30 cellular contexts compared by ENCODE assay signal in the genomic region with DNA sequence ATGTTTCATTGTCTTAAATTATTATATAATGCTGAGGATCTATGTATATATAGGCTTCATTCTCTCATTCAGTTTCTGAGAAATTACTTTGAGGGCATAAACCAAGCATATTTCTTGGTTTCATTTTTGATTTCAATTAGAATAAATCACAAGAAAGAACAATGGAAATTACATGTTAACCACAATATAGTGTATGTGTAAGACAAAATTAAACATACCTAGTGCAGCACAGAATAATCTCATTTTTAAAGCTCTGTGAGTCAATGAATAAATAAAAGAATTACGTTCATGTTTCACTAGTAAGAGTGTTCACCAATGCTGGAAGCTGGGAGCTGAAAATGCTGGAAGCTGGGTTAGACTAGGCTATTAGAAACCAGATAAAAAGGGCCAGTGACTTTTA.
A peak's percentile ranks its signal among the peaks of the same experiment; 100 is the strongest.
DNase-seq lines count a peak whose midpoint lies in the region; ATAC-seq lines count a peak whose summit lies in the region.
"Had no signal": no experiment of that assay in that cellular context is flagged by ENCODE, and none has a peak within 500 bp of the region (broad histone marks: within the 10 kb centered on the region; RNA-seq: fewer than 3 reads in every experiment).

No MANE protein-coding gene starts in this region.

- no peak for DNase-seq in activated naive CD4-positive, alpha-beta T cell treated with anti-CD3 and anti-CD28 coated beads for 36 hours
- no peak for DNase-seq in T-helper 17 cell
- no peak for DNase-seq in effector memory CD8-positive, alpha-beta T cell
- DNase-seq in LoVo (ENCODE audit: low spot score) = no peak
- DNase-seq in HPDE6-E6E7 (ENCODE audit: extremely low spot score) = no peak
- no peak for DNase-seq in SK-N-DZ (ENCODE audit: low spot score)
- DNase-seq: activated CD4-positive, alpha-beta T cell treated with anti-CD3 and anti-CD28 coated beads, Interleukin-2, amount 50 U/mL, for 4 hours; activated CD8-positive, alpha-beta memory T cell treated with anti-CD3 and anti-CD28 coated beads, Interleukin-2, amount 50 U/mL, for 4 hours; activated gamma-delta T cell; amniotic stem cell; DMS153; dorsolateral prefrontal cortex; foreskin melanocyte; H9; lower lobe of right lung; midbrain; naive B cell; NCI-H446; NCI-H748 treated with DMSO at 0.1 percent for 48 hours; right lobe of liver; RPMI8226; SJCRH30; spleen; stimulated activated CD8-positive, alpha-beta memory T cell treated with anti-CD3 and anti-CD28 coated beads, Interleukin-4, amount 100 ng/mL, for 48 hours; tibial artery; WERI-Rb-1 had no signal

- no peak for ATAC-seq in T-helper 17 cell
- peak; percentile 31 for ATAC-seq in effector memory CD8-positive, alpha-beta T cell (replicated peaks)
- ATAC-seq: lower lobe of right lung, right lobe of liver had no signal

- H3K4me1 Mint-ChIP-seq in activated naive CD4-positive, alpha-beta T cell treated with anti-CD3 and anti-CD28 coated beads, Interleukin-2, amount 50 U/mL, for 24 hours = peaks cover 34% of the 10 kb centered on the region
- H3K4me1 Mint-ChIP-seq in activated naive CD4-positive, alpha-beta T cell treated with anti-CD3 and anti-CD28 coated beads for 36 hours (ENCODE audit: low read depth) = peaks cover 18% of the 10 kb centered on the region
- H3K4me1 Mint-ChIP-seq in T-helper 17 cell = peaks cover 8% of the 10 kb centered on the region
- H3K4me1 Mint-ChIP-seq in effector memory CD8-positive, alpha-beta T cell (ENCODE audit: low read depth in 2 of 2) = peaks cover 14 to 16% of the 10 kb centered on the region in 2 donors
- H3K4me1 Mint-ChIP-seq: H9 had no signal

- intact Hi-C loops in activated naive CD4-positive, alpha-beta T cell treated with anti-CD3 and anti-CD28 coated beads for 36 hours (cut with micrococcal nuclease) = loop anchor here (5.0 kb wide), 2 partner anchors 36 to 71 kb away; a partner anchor contains a TSS

- no peaks in the 10 kb centered on the region for H3K9me3 Mint-ChIP-seq in activated naive CD4-positive, alpha-beta T cell treated with anti-CD3 and anti-CD28 coated beads, Interleukin-2, amount 50 U/mL, for 24 hours
- no peaks in the 10 kb centered on the region for H3K9me3 Mint-ChIP-seq in activated naive CD4-positive, alpha-beta T cell treated with anti-CD3 and anti-CD28 coated beads for 36 hours
- no peaks in the 10 kb centered on the region for H3K9me3 Mint-ChIP-seq in effector memory CD8-positive, alpha-beta T cell
- H3K9me3 Mint-ChIP-seq: H9, naive B cell had no signal

- CTCF ChIA-PET in activated naive CD4-positive, alpha-beta T cell treated with anti-CD3 and anti-CD28 coated beads for 36 hours (lab: Charles Lee) = interaction anchor here (1.5 kb wide), 1 partner anchor 29 kb away, joined by 3 read pairs; no protein-coding TSS in a partner anchor

- no peaks in the 10 kb centered on the region for H3K9me3 ChIP-seq in T-helper 17 cell (ENCODE audit: control insufficient read depth, low read length, poor library complexity, severe bottlenecking)
- H3K9me3 ChIP-seq: lower lobe of right lung, prostate gland, right lobe of liver, SJCRH30, spleen, tibial artery, vagina had no signal

- no peak overlapping the region for H3K4me3 Mint-ChIP-seq in activated naive CD4-positive, alpha-beta T cell treated with anti-CD3 and anti-CD28 coated beads, Interleukin-2, amount 50 U/mL, for 24 hours
- no peak overlapping the region for H3K4me3 Mint-ChIP-seq in activated naive CD4-positive, alpha-beta T cell treated with anti-CD3 and anti-CD28 coated beads for 36 hours
- no peak overlapping the region for H3K4me3 Mint-ChIP-seq in T-helper 17 cell
- no peak overlapping the region for H3K4me3 Mint-ChIP-seq in effector memory CD8-positive, alpha-beta T cell
- H3K4me3 Mint-ChIP-seq: brain, H9, naive B cell had no signal

- peak overlapping the region; percentile 0 for H3K27ac Mint-ChIP-seq in activated naive CD4-positive, alpha-beta T cell treated with anti-CD3 and anti-CD28 coated beads, Interleukin-2, amount 50 U/mL, for 24 hours
- H3K27ac Mint-ChIP-seq in activated naive CD4-positive, alpha-beta T cell treated with anti-CD3 and anti-CD28 coated beads for 36 hours = no peak overlapping the region
- peak overlapping the region; percentile 14 for H3K27ac Mint-ChIP-seq in T-helper 17 cell
- peak overlapping the region in 1 of 2 donors; percentile 63 for H3K27ac Mint-ChIP-seq in effector memory CD8-positive, alpha-beta T cell

- no peaks in the 10 kb centered on the region for H3K27me3 Mint-ChIP-seq in activated naive CD4-positive, alpha-beta T cell treated with anti-CD3 and anti-CD28 coated beads, Interleukin-2, amount 50 U/mL, for 24 hours
- no peaks in the 10 kb centered on the region for H3K27me3 Mint-ChIP-seq in activated naive CD4-positive, alpha-beta T cell treated with anti-CD3 and anti-CD28 coated beads for 36 hours (ENCODE audit: low read depth)
- no peaks in the 10 kb centered on the region for H3K27me3 Mint-ChIP-seq in T-helper 17 cell
- H3K27me3 Mint-ChIP-seq in effector memory CD8-positive, alpha-beta T cell = no peaks in the 10 kb centered on the region
- H3K27me3 Mint-ChIP-seq: brain, naive B cell had no signal

- peaks cover 32% of the 10 kb centered on the region for H3K36me3 Mint-ChIP-seq in activated naive CD4-positive, alpha-beta T cell treated with anti-CD3 and anti-CD28 coated beads, Interleukin-2, amount 50 U/mL, for 24 hours
- peaks cover 44% of the 10 kb centered on the region for H3K36me3 Mint-ChIP-seq in activated naive CD4-positive, alpha-beta T cell treated with anti-CD3 and anti-CD28 coated beads for 36 hours (ENCODE audit: low read depth)
- H3K36me3 Mint-ChIP-seq in T-helper 17 cell (ENCODE audit: low read depth) = peaks cover 5% of the 10 kb centered on the region
- peaks cover 12% of the 10 kb centered on the region for H3K36me3 Mint-ChIP-seq in effector memory CD8-positive, alpha-beta T cell (ENCODE audit: insufficient read depth)
